8 cellular contexts compared by ENCODE assay signal in the genomic region with DNA sequence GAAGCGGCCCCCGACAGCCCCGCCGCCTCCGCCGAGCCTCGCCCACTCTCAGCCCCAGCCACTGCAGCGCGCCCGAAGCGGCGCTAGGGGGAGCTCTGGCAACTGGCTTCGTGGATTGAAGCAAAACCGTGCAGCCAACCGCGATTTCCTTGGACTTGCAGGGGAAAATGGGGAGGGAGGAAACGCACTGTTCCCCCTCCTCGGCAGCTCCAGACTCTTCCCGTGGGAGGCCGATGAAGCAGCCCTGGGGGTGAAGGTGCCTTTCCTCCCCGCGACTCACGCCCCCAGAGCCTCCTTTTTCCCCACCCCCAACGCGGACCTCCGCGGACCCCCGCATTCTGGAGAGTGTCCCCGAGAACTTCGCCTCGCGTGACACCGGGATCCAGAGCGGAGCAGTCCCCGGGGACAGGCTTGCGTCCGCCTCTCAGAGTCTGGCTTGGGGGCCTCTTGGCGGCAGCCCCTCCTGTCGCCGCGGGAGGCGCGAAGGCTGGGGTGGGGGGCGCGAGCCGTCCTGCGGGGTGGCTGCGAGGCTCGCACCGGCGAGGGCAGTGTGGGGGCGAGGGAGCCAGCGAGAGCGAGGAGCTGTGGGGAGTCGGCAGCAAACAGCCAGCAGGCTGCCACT. TPM values are rescaled to one million over a fixed set of nuclear protein-coding genes. Genes with fewer than 3 reads are reported as not detected.
DNase-seq lines count a peak whose midpoint lies in the region; ATAC-seq and TF ChIP-seq lines count a peak whose summit lies in the region.

No MANE protein-coding gene starts in this region.

- H3K4me3 ChIP-seq in SJCRH30 (peak overlapping the region; percentile 68), neuron (ENCODE audit: low read length) (peak overlapping the region; percentile 94), stomach (peak overlapping the region; percentile 61 to 99 (median 86))

- H3K9me3 ChIP-seq in SJCRH30 (replicated peaks), result no peaks in the 10 kb centered on the region
- H3K9me3 ChIP-seq in neuron (ENCODE audit: low read length), result no peaks in the 10 kb centered on the region
- no peaks in the 10 kb centered on the region for H3K9me3 ChIP-seq in stomach

- peak overlapping the region; percentile 31 for H3K27ac ChIP-seq in SJCRH30
- peak overlapping the region; percentile 92 to 100 (median 98) for H3K27ac ChIP-seq in stomach

- H3K4me1 ChIP-seq in SJCRH30 (no peaks in the 10 kb centered on the region; the same call in 1 of the 2 replicates), neuron (ENCODE audit: insufficient read depth, low read length) (peaks cover 38% of the 10 kb centered on the region), stomach (peaks cover 40 to 57% (median 51%) of the 10 kb centered on the region in 4 donors)

- TF ChIP-seq POLR2A in stomach (IDR thresholded peaks at IDR 0.05), result no peak

- WGBS in stomach, 5 donors, result 0 to 1% (median 0%) methylated on average over 27 to 55 of the region's 55 CpGs

- DNase-seq in DMS53 (lab: John Stamatoyannopoulos, UW) (peak; percentile 95), LoVo (ENCODE audit: low spot score) (peak; percentile 86), SJCRH30 (peak; percentile 89 to 92), foreskin melanocyte (peak; percentile 79), stomach (peak; percentile 94)
- peak; percentile 81 for DNase-seq in activated naive CD4-positive, alpha-beta T cell treated with Interleukin-2 at 50 U/mL for 16 hours

- H3K36me3 ChIP-seq in SJCRH30 (no peaks in the 10 kb centered on the region), neuron (ENCODE audit: insufficient read depth, low read length) (no peaks in the 10 kb centered on the region), stomach (no peaks in the 10 kb centered on the region)

- ATAC-seq in GM18519 (IDR thresholded peaks at IDR 0.05; ENCODE audit: low FRiP score, unreplicated experiment), result no peak

- H3K27me3 ChIP-seq in SJCRH30 (peaks cover 21% of the 10 kb centered on the region), neuron (ENCODE audit: insufficient read depth, low read length) (no peaks in the 10 kb centered on the region), stomach (no peaks in the 10 kb centered on the region)

- TF ChIP-seq CTCF in stomach (IDR thresholded peaks at IDR 0.05), result peak in 6 of 7 experiments; percentile 31 to 99 (median 96)

- no peak for TF ChIP-seq EP300 in stomach (IDR thresholded peaks at IDR 0.05)

- intact Hi-C loops in stomach (cut with DNase I; ENCODE audit: low total_unique reads), result no loop called here

- peak overlapping the region; percentile 48 for H2AFZ ChIP-seq in neuron (ENCODE audit: low read depth, low read length)

RNA-seq across cellular contexts. Expression of a gene that starts 3.8 kb away (rescaled TPM):
- total RNA-seq in SJCRH30 (2014; rRNA removed; shearing (Covaris generic)), result 2.8 and 3.1 TPM in 2 replicates
- total RNA-seq in stomach, result 10 to 100 TPM in 1 of 5 donors, 1 to 10 TPM in 4; 2.6 to 30.4 (median 4.5) TPM
- 10 to 100 TPM in 2 of 3 donors, 1 to 10 TPM in 1; 7.2 to 25.1 (median 17.0) TPM for polyA plus RNA-seq in stomach
